10 cellular contexts compared by ENCODE assay signal in the genomic region with DNA sequence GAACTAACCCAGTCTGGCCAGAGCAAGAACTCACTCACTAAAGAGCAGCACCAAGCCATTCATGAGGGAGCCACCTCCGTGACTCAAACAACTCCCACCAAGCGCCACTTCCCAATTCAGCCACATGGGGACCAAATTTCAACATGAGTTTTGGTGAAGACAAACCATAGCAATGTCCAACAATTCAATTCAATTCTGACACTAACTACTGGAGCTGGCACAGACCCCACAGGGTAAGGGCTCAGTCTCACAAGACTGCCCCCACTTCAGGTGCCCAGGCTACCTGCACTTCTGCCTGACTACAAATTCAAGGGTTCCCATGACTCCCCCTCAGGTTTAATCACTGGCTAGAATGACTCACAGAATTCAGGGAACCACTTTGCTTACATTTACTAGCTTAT. TPM values are rescaled to one million over a fixed set of nuclear protein-coding genes. Genes with fewer than 3 reads are reported as not detected.
A peak's percentile ranks its signal among the peaks of the same experiment; 100 is the strongest.
DNase-seq lines count a peak whose midpoint lies in the region; ATAC-seq and TF ChIP-seq lines count a peak whose summit lies in the region.
"Had no signal": no experiment of that assay in that cellular context is flagged by ENCODE, and none has a peak within 500 bp of the region (broad histone marks: within the 10 kb centered on the region; RNA-seq: fewer than 3 reads in every experiment).

No MANE protein-coding gene starts in this region.

- H3K27ac Mint-ChIP-seq in CD4-positive, alpha-beta T cell = no peak overlapping the region

- no peak overlapping the region for H3K4me3 Mint-ChIP-seq in CD4-positive, alpha-beta T cell

- H3K9me3 ChIP-seq in CD4-positive, alpha-beta T cell (ENCODE audit: control insufficient read depth, low read length) = no peaks in the 10 kb centered on the region
- H3K9me3 ChIP-seq: HAP-1 had no signal

- CTCF ChIA-PET in CD4-positive, alpha-beta T cell (lab: Charles Lee) = interaction anchor here (0.8 kb wide), 1 partner anchor 22 kb away, joined by 6 read pairs; no protein-coding TSS in a partner anchor

- no peaks in the 10 kb centered on the region for H3K9me3 Mint-ChIP-seq in CD4-positive, alpha-beta T cell

- POLR2A ChIA-PET in CD4-positive, alpha-beta T cell (lab: Charles Lee) = interaction anchor here (1.1 kb wide), 1 partner anchor 22 kb away, joined by 3 read pairs; no protein-coding TSS in a partner anchor

- H3K27me3 Mint-ChIP-seq in CD4-positive, alpha-beta T cell = no peaks in the 10 kb centered on the region

- no peak overlapping the region for H3K27ac ChIP-seq in CD4-positive, alpha-beta T cell (ENCODE audit: low read depth, low read length)
- H3K27ac ChIP-seq: epithelial cell of prostate had no signal

- H3K27me3 ChIP-seq in CD4-positive, alpha-beta T cell (ENCODE audit: control insufficient read depth, insufficient read depth, low read length) = no peaks in the 10 kb centered on the region

- peak; percentile 6 to 35 (median 18) for DNase-seq in CD4-positive, alpha-beta T cell
- DNase-seq in HT1080 (ENCODE audit: low read depth) (peak; percentile 27), left ventricle myocardium superior (no peak), NK-92 (lab: John Stamatoyannopoulos, UW; ENCODE audit: unreplicated experiment) (no peak), NCI-H774 (lab: John Stamatoyannopoulos, UW) (no peak)
- DNase-seq in activated CD8-positive, alpha-beta memory T cell treated with anti-CD3 and anti-CD28 coated beads, Interleukin-2, amount 50 U/mL, for 4 hours = peak; percentile 31
- DNase-seq in stimulated activated CD8-positive, alpha-beta memory T cell treated with anti-CD3 and anti-CD28 coated beads, Interleukin-7, amount 100 ng/mL, for 1 hour (ENCODE audit: low read depth in 2 of 2) = peak; percentile 4 to 15
- DNase-seq in central memory CD4-positive, alpha-beta T cell = no peak

- peak; percentile 42 for TF ChIP-seq CTCF in CD4-positive, alpha-beta T cell (IDR thresholded peaks at IDR 0.05)

- intact Hi-C loops in CD4-positive, alpha-beta T cell (cut with DNase I, micrococcal nuclease) = loop anchor here in 1 of 2 experiments (10.0 kb wide), 1 partner anchor 54 kb away; no protein-coding TSS in a partner anchor
- intact Hi-C loops in left ventricle myocardium superior (cut with micrococcal nuclease) = no loop called here

- H3K36me3 Mint-ChIP-seq in CD4-positive, alpha-beta T cell (ENCODE audit: low read depth) = no peaks in the 10 kb centered on the region

- peak; percentile 64 for ATAC-seq in CD4-positive, alpha-beta T cell (ENCODE audit: poor library complexity)
- peak; percentile 19 for ATAC-seq in left ventricle myocardium superior

- peaks cover 9% of the 10 kb centered on the region for H3K4me1 Mint-ChIP-seq in CD4-positive, alpha-beta T cell (ENCODE audit: low read depth)

RNA-seq across cellular contexts. Expression of a gene that starts 48.8 kb away (rescaled TPM):
- 10 to 100 TPM; 63.8 to 67.1 TPM for total RNA-seq in CD4-positive, alpha-beta T cell
- 23.3 and 43.0 TPM in 2 replicates for total RNA-seq in HT1080 (2014; rRNA removed; shearing (Covaris generic))
- polyA plus RNA-seq in HT1080 (2015; cell fraction: cytosol; rRNA removed) = 71.0 and 87.8 TPM in 2 replicates
- polyA plus RNA-seq in HT1080 (2015; cell fraction: nucleus; rRNA removed) = 22.1 and 25.3 TPM in 2 replicates
- 102 TPM for total RNA-seq in left ventricle myocardium superior

Comparison
In these comparisons a context has a peak if more than half of its experiments do, and no peak if none do; other contexts are left out.
1. DNase-seq: peak in CD4-positive, alpha-beta T cell (10 of 10), HT1080 (single experiment), activated CD8-positive, alpha-beta memory T cell treated with anti-CD3 and anti-CD28 coated beads, Interleukin-2, amount 50 U/mL, for 4 hours (single experiment) and stimulated activated CD8-positive, alpha-beta memory T cell treated with anti-CD3 and anti-CD28 coated beads, Interleukin-7, amount 100 ng/mL, for 1 hour (2 of 2); none in left ventricle myocardium superior (single experiment), central memory CD4-positive, alpha-beta T cell (single experiment), NK-92 (single experiment) and NCI-H774 (single experiment).